27 cellular contexts compared by ENCODE assay signal in the genomic region with DNA sequence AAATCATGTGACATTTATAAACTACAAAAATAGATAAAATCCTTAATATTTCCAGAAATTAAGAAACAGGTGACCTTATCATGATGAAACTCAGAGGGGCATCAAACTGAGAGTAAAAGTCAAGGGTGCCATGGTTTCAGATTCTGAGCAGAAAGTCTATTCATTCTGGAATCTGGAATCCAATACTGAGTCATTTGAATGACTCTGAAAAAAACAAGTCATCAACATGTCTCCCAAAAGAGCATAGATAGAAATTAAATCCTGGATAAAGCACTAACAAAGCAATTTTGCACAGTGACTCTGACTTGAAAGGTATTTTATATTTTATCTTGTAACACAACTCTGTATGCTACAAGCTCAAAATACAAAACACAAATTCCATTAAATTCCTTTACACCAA. TPM values are rescaled to one million over a fixed set of nuclear protein-coding genes. Genes with fewer than 3 reads are reported as not detected.
"Had no signal": no experiment of that assay in that cellular context is flagged by ENCODE, and none has a peak within 500 bp of the region (broad histone marks: within the 10 kb centered on the region; RNA-seq: fewer than 3 reads in every experiment).

No MANE protein-coding gene starts in this region.

- H3K79me2 ChIP-seq: parathyroid adenoma had no signal

- H3K27me3 Mint-ChIP-seq: activated B cell treated with CpG ODN at 0.5 μM for 24 hours; activated T-cell treated with anti-CD3 and anti-CD28 coated beads, Interleukin-2, amount 50 U/mL, for 24 hours; activated T-helper 17 cell treated with anti-CD3 and anti-CD28 coated beads, Interleukin-2, amount 50 U/mL, for 72 hours; stimulated activated naive CD8-positive, alpha-beta T cell treated with anti-CD3 and anti-CD28 coated beads, Interleukin-15, amount 100 ng/mL, for 72 hours had no signal

- H3K4me3 Mint-ChIP-seq: activated B cell treated with CpG ODN at 0.5 μM for 24 hours; activated CD4-positive, alpha-beta T cell treated with anti-CD3 and anti-CD28 coated beads for 36 hours; activated T-cell treated with anti-CD3 and anti-CD28 coated beads, Interleukin-2, amount 50 U/mL, for 24 hours; activated T-helper 17 cell treated with anti-CD3 and anti-CD28 coated beads, Interleukin-2, amount 50 U/mL, for 72 hours; endodermal cell; nephron progenitor cell; stimulated activated effector memory CD8-positive, alpha-beta T cell treated with anti-CD3 and anti-CD28 coated beads, Interleukin-12 subunit alpha, Interleukin-12 subunit beta, amount 100 ng/mL, for 72 hours; stimulated activated naive CD8-positive, alpha-beta T cell treated with anti-CD3 and anti-CD28 coated beads, Interleukin-15, amount 100 ng/mL, for 72 hours had no signal

- H3K36me3 Mint-ChIP-seq: activated naive CD4-positive, alpha-beta T cell treated with anti-CD3 and anti-CD28 coated beads, Interleukin-2, amount 50 U/mL, for 72 hours had no signal

- H3K9me3 ChIP-seq: breast epithelium, gastrocnemius medialis, mucosa of descending colon, right lobe of liver, tibial artery had no signal

- H3K27me3 ChIP-seq: breast epithelium, gastrocnemius medialis, right lobe of liver, tibial artery had no signal

- H3K9ac ChIP-seq: parathyroid adenoma had no signal

- H3K27ac Mint-ChIP-seq: activated B cell treated with CpG ODN at 0.5 μM for 24 hours; activated CD4-positive, alpha-beta T cell treated with anti-CD3 and anti-CD28 coated beads for 36 hours; activated naive CD4-positive, alpha-beta T cell treated with anti-CD3 and anti-CD28 coated beads, Interleukin-2, amount 50 U/mL, for 72 hours; activated T-cell treated with anti-CD3 and anti-CD28 coated beads, Interleukin-2, amount 50 U/mL, for 24 hours; activated T-helper 17 cell treated with anti-CD3 and anti-CD28 coated beads, Interleukin-2, amount 50 U/mL, for 72 hours; endodermal cell; nephron progenitor cell; stimulated activated effector memory CD8-positive, alpha-beta T cell treated with anti-CD3 and anti-CD28 coated beads, Interleukin-12 subunit alpha, Interleukin-12 subunit beta, amount 100 ng/mL, for 72 hours; stimulated activated naive CD8-positive, alpha-beta T cell treated with anti-CD3 and anti-CD28 coated beads, Interleukin-15, amount 100 ng/mL, for 72 hours had no signal

- H3K4me1 Mint-ChIP-seq: activated B cell treated with CpG ODN at 0.5 μM for 24 hours; activated CD4-positive, alpha-beta T cell treated with anti-CD3 and anti-CD28 coated beads for 36 hours; activated T-helper 17 cell treated with anti-CD3 and anti-CD28 coated beads, Interleukin-2, amount 50 U/mL, for 72 hours; nephron progenitor cell; stimulated activated effector memory CD8-positive, alpha-beta T cell treated with anti-CD3 and anti-CD28 coated beads, Interleukin-12 subunit alpha, Interleukin-12 subunit beta, amount 100 ng/mL, for 72 hours; stimulated activated naive CD8-positive, alpha-beta T cell treated with anti-CD3 and anti-CD28 coated beads, Interleukin-15, amount 100 ng/mL, for 72 hours had no signal

- H3K36me3 ChIP-seq: breast epithelium, gastrocnemius medialis, right lobe of liver, tibial artery had no signal

- H3K4me1 ChIP-seq: breast epithelium, gastrocnemius medialis, parathyroid adenoma, right lobe of liver, tibial artery had no signal

- DNase-seq: activated B cell treated with CpG ODN at 0.5 μM for 24 hours; activated CD4-positive, alpha-beta T cell treated with anti-CD3 and anti-CD28 coated beads for 36 hours; activated CD4-positive, alpha-beta T cell treated with anti-CD3 and anti-CD28 coated beads, Interleukin-2, amount 50 U/mL, for 4 hours; activated CD8-positive, alpha-beta memory T cell treated with anti-CD3 and anti-CD28 coated beads for 24 hours; activated CD8-positive, alpha-beta memory T cell treated with anti-CD3 and anti-CD28 coated beads, Interleukin-2, amount 50 U/mL, for 4 hours; activated T-cell treated with anti-CD3 and anti-CD28 coated beads, Interleukin-2, amount 50 U/mL, for 24 hours; endodermal cell; gastrocnemius medialis; hippocampal formation; left ventricle myocardium superior; mesendoderm; mucosa of descending colon; nephron progenitor cell; right lobe of liver; small intestine; stimulated activated CD4-positive, alpha-beta T cell treated with anti-CD3 and anti-CD28 coated beads, Interleukin-2, amount 100 ng/mL, for 24 hours; stimulated activated naive CD8-positive, alpha-beta T cell treated with anti-CD3 and anti-CD28 coated beads, Interleukin-15, amount 100 ng/mL, for 72 hours; T-helper 9 cell; tibial artery had no signal

- ATAC-seq: activated CD4-positive, alpha-beta T cell treated with anti-CD3 and anti-CD28 coated beads for 36 hours; activated naive CD4-positive, alpha-beta T cell treated with anti-CD3 and anti-CD28 coated beads, Interleukin-2, amount 50 U/mL, for 72 hours; activated T-helper 17 cell treated with anti-CD3 and anti-CD28 coated beads, Interleukin-2, amount 50 U/mL, for 72 hours; gastrocnemius medialis; left ventricle myocardium superior; mucosa of descending colon; right lobe of liver; stimulated activated effector memory CD8-positive, alpha-beta T cell treated with anti-CD3 and anti-CD28 coated beads, Interleukin-12 subunit alpha, Interleukin-12 subunit beta, amount 100 ng/mL, for 72 hours; stimulated activated naive CD8-positive, alpha-beta T cell treated with anti-CD3 and anti-CD28 coated beads, Interleukin-15, amount 100 ng/mL, for 72 hours had no signal

- H3K27ac ChIP-seq: breast epithelium, coronary artery, gastrocnemius medialis, parathyroid adenoma, right lobe of liver, tibial artery had no signal

- H3K9me3 Mint-ChIP-seq: activated B cell treated with CpG ODN at 0.5 μM for 24 hours; activated T-cell treated with anti-CD3 and anti-CD28 coated beads, Interleukin-2, amount 50 U/mL, for 24 hours; activated T-helper 17 cell treated with anti-CD3 and anti-CD28 coated beads, Interleukin-2, amount 50 U/mL, for 72 hours; endodermal cell; nephron progenitor cell; stimulated activated naive CD8-positive, alpha-beta T cell treated with anti-CD3 and anti-CD28 coated beads, Interleukin-15, amount 100 ng/mL, for 72 hours had no signal

- H3K4me3 ChIP-seq: breast epithelium, coronary artery, gastrocnemius medialis, mucosa of descending colon, right lobe of liver, tibial artery had no signal

- H2AFZ ChIP-seq: parathyroid adenoma had no signal

RNA-seq across cellular contexts. Expression of gene STAC, which starts 23.4 kb away (rescaled TPM):
- total RNA-seq: activated naive CD4-positive, alpha-beta T cell treated with anti-CD3 and anti-CD28 coated beads, Interleukin-2, amount 50 U/mL, for 72 hours; pulmonary artery endothelial cell; T-helper 1 cell treated with Interleukin-12 subunit alpha and Interleukin-12 subunit beta and Interleukin-4 antibody, amounts not matched to agents 30 ng/mL and 1 ng/mL, for 36 hours had no signal
